In genomic region chr3:139306078-139306477, GRCh38 we compare ENCODE assay signal across 32 cellular contexts.
"Had no signal": no experiment of that assay in that cellular context is flagged by ENCODE, and none has a peak within 500 bp of the region (broad histone marks: within the 10 kb centered on the region; RNA-seq: fewer than 3 reads in every experiment).

No MANE protein-coding gene starts in this region.

- H3K27me3 Mint-ChIP-seq: activated T-cell treated with anti-CD3 and anti-CD28 coated beads, Interleukin-2, amount 50 U/mL, for 24 hours; central memory CD8-positive, alpha-beta T cell had no signal

- H3K27ac Mint-ChIP-seq: activated CD4-positive, alpha-beta memory T cell treated with anti-CD3 and anti-CD28 coated beads, Interleukin-2, amount 10 ng/mL, durations not matched to agents 7 days and 5 days; activated CD4-positive, alpha-beta T cell treated with anti-CD3 and anti-CD28 coated beads, Interleukin-2, amount 10 ng/mL, durations not matched to agents 7 days and 5 days; activated naive CD4-positive, alpha-beta T cell treated with anti-CD3 and anti-CD28 coated beads, Interleukin-2, amount 10 ng/mL, durations not matched to agents 7 days and 5 days; activated naive CD4-positive, alpha-beta T cell treated with anti-CD3 and anti-CD28 coated beads, Interleukin-2, amount 50 U/mL, for 72 hours; activated naive CD8-positive, alpha-beta T cell treated with anti-CD3 and anti-CD28 coated beads, Interleukin-2, amount 10 ng/mL, durations not matched to agents 7 days and 5 days; activated T-cell treated with anti-CD3 and anti-CD28 coated beads, Interleukin-2, amount 50 U/mL, for 24 hours; activated T-cell treated with anti-CD3 and anti-CD28 coated beads, Interleukin-2, amount 50 U/mL, for 72 hours; effector memory CD8-positive, alpha-beta T cell; T-helper 17 cell; T-helper 2 cell treated with Interferon-gamma antibody and Interleukin-4, amounts not matched to agents 5 μg/mL and 100 μg/mL, for 36 hours; WTC11 had no signal

- H3K4me3 Mint-ChIP-seq: activated CD4-positive, alpha-beta memory T cell treated with anti-CD3 and anti-CD28 coated beads, Interleukin-2, amount 10 ng/mL, durations not matched to agents 7 days and 5 days; activated CD4-positive, alpha-beta T cell treated with anti-CD3 and anti-CD28 coated beads, Interleukin-2, amount 10 ng/mL, durations not matched to agents 7 days and 5 days; activated naive CD4-positive, alpha-beta T cell treated with anti-CD3 and anti-CD28 coated beads, Interleukin-2, amount 10 ng/mL, durations not matched to agents 7 days and 5 days; activated naive CD8-positive, alpha-beta T cell treated with anti-CD3 and anti-CD28 coated beads, Interleukin-2, amount 10 ng/mL, durations not matched to agents 7 days and 5 days; activated T-cell treated with anti-CD3 and anti-CD28 coated beads, Interleukin-2, amount 50 U/mL, for 24 hours; activated T-cell treated with anti-CD3 and anti-CD28 coated beads, Interleukin-2, amount 50 U/mL, for 72 hours; central memory CD8-positive, alpha-beta T cell; effector memory CD8-positive, alpha-beta T cell; T-helper 17 cell; T-helper 2 cell treated with Interferon-gamma antibody and Interleukin-4, amounts not matched to agents 5 μg/mL and 100 μg/mL, for 36 hours; WTC11 had no signal

- DNase-seq: activated CD4-positive, alpha-beta memory T cell treated with anti-CD3 and anti-CD28 coated beads, Interleukin-2, amount 10 ng/mL, durations not matched to agents 7 days and 5 days; activated CD4-positive, alpha-beta T cell treated with anti-CD3 and anti-CD28 coated beads for 1 hour; activated CD4-positive, alpha-beta T cell treated with anti-CD3 and anti-CD28 coated beads for 4 hours; activated CD4-positive, alpha-beta T cell treated with anti-CD3 and anti-CD28 coated beads, Interleukin-2, amount 10 ng/mL, durations not matched to agents 7 days and 5 days; activated CD4-positive, alpha-beta T cell treated with anti-CD3 and anti-CD28 coated beads, Interleukin-2, amount 50 U/mL, for 4 hours; activated CD8-positive, alpha-beta memory T cell treated with anti-CD3 and anti-CD28 coated beads, Interleukin-2, amount 50 U/mL, for 48 hours; activated gamma-delta T cell; activated naive CD4-positive, alpha-beta T cell; activated naive CD4-positive, alpha-beta T cell treated with anti-CD3 and anti-CD28 coated beads, Interleukin-2, amount 10 ng/mL, durations not matched to agents 7 days and 5 days; activated naive CD8-positive, alpha-beta T cell treated with anti-CD3 and anti-CD28 coated beads, Interleukin-2, amount 10 ng/mL, durations not matched to agents 7 days and 5 days; activated T-cell treated with anti-CD3 and anti-CD28 coated beads for 4 hours; activated T-cell treated with anti-CD3 and anti-CD28 coated beads, Interleukin-2, amount 50 U/mL, for 24 hours; activated T-cell treated with anti-CD3 and anti-CD28 coated beads, Interleukin-2, amount 50 U/mL, for 72 hours; brain microvascular endothelial cell; cortex of kidney; dermis blood vessel endothelial cell; effector CD4-positive, alpha-beta T cell; effector memory CD8-positive, alpha-beta T cell; erythroblast; foreskin melanocyte; heart right ventricle; T-helper 17 cell; T1000 had no signal

- H3K36me3 ChIP-seq: ascending aorta, brain microvascular endothelial cell, esophagus muscularis mucosa, gastroesophageal sphincter, heart right ventricle had no signal

- H3K27me3 ChIP-seq: ascending aorta, brain microvascular endothelial cell, esophagus muscularis mucosa, gastroesophageal sphincter, heart right ventricle, hepatocyte had no signal

- H3K4me1 ChIP-seq: ascending aorta, gastroesophageal sphincter had no signal

- H3K9me3 ChIP-seq: ascending aorta, esophagus muscularis mucosa, gastroesophageal sphincter, heart right ventricle had no signal

- H3K4me3 ChIP-seq: ascending aorta, esophagus muscularis mucosa, gastroesophageal sphincter, heart right ventricle, hepatocyte had no signal

- H3K27ac ChIP-seq: ascending aorta, brain microvascular endothelial cell, esophagus muscularis mucosa, gastroesophageal sphincter, heart right ventricle, hepatocyte, VCaP had no signal

- H2AFZ ChIP-seq: hepatocyte had no signal

- H3K36me3 Mint-ChIP-seq: activated naive CD4-positive, alpha-beta T cell treated with anti-CD3 and anti-CD28 coated beads, Interleukin-2, amount 10 ng/mL, durations not matched to agents 7 days and 5 days; activated naive CD4-positive, alpha-beta T cell treated with anti-CD3 and anti-CD28 coated beads, Interleukin-2, amount 50 U/mL, for 72 hours; activated naive CD8-positive, alpha-beta T cell treated with anti-CD3 and anti-CD28 coated beads, Interleukin-2, amount 10 ng/mL, durations not matched to agents 7 days and 5 days; WTC11 had no signal

- ATAC-seq: activated naive CD4-positive, alpha-beta T cell treated with anti-CD3 and anti-CD28 coated beads, Interleukin-2, amount 50 U/mL, for 72 hours; activated T-cell treated with anti-CD3 and anti-CD28 coated beads, Interleukin-2, amount 50 U/mL, for 72 hours; effector memory CD8-positive, alpha-beta T cell; gastroesophageal sphincter; heart right ventricle; T-helper 17 cell; WTC11 had no signal

- H3K4me2 ChIP-seq: hepatocyte had no signal

- H3K79me2 ChIP-seq: hepatocyte had no signal

- H3K4me1 Mint-ChIP-seq: central memory CD8-positive, alpha-beta T cell had no signal

- H3K9me3 Mint-ChIP-seq: activated CD4-positive, alpha-beta memory T cell treated with anti-CD3 and anti-CD28 coated beads, Interleukin-2, amount 10 ng/mL, durations not matched to agents 7 days and 5 days; activated CD4-positive, alpha-beta T cell treated with anti-CD3 and anti-CD28 coated beads, Interleukin-2, amount 10 ng/mL, durations not matched to agents 7 days and 5 days; activated naive CD4-positive, alpha-beta T cell treated with anti-CD3 and anti-CD28 coated beads, Interleukin-2, amount 10 ng/mL, durations not matched to agents 7 days and 5 days; activated naive CD4-positive, alpha-beta T cell treated with anti-CD3 and anti-CD28 coated beads, Interleukin-2, amount 50 U/mL, for 72 hours; activated naive CD8-positive, alpha-beta T cell treated with anti-CD3 and anti-CD28 coated beads, Interleukin-2, amount 10 ng/mL, durations not matched to agents 7 days and 5 days; activated T-cell treated with anti-CD3 and anti-CD28 coated beads, Interleukin-2, amount 50 U/mL, for 24 hours; activated T-cell treated with anti-CD3 and anti-CD28 coated beads, Interleukin-2, amount 50 U/mL, for 72 hours; central memory CD8-positive, alpha-beta T cell; effector memory CD8-positive, alpha-beta T cell; T-helper 2 cell treated with Interferon-gamma antibody and Interleukin-4, amounts not matched to agents 5 μg/mL and 100 μg/mL, for 36 hours; WTC11 had no signal
